26 cellular contexts compared by ENCODE assay signal in the genomic region with DNA sequence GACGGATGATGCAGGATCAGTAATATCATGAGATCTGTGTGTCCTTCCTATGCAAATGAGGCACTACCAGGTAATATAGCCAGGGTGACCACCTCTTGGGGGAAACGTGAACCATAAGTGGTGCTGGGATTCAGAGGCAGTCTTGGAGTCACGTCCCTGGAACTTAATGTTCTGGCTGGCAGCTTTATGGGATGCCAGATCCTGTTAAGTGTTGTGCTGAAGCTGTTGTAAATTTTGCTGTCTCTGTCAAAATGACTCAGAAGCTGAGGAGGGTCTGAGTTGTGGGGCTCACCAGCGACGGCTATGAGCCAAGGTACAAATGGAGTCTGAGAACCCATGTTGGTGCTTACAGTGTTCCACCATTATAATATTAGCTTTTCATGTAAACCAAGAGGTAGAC.
DNase-seq lines count a peak whose midpoint lies in the region; ATAC-seq and TF ChIP-seq lines count a peak whose summit lies in the region.
"Had no signal": no experiment of that assay in that cellular context is flagged by ENCODE, and none has a peak within 500 bp of the region (broad histone marks: within the 10 kb centered on the region; RNA-seq: fewer than 3 reads in every experiment).

No MANE protein-coding gene starts in this region.

- WGBS in IMR-90 (ENCODE audit: extremely low coverage in 2 of 2, insufficient read length in 1 of 2), 2 experiments: 46% methylated on average over 3 of the region's 5 CpGs; no CpG with 5 or more reads in 1 of the 2 experiments
- WGBS in prostate gland: 26% methylated on average over 5 of the region's 5 CpGs

- H3K4me2 ChIP-seq in IMR-90 (ENCODE audit: low read depth, low read length): no peak overlapping the region
- H3K4me2 ChIP-seq: A549; BLaER1 treated with 17β-estradiol and CSF1 and Interleukin-3, amounts not matched to agents 10 nM and 100 nM had no signal

- ATAC-seq in IMR-90 (ENCODE audit: low read depth): no peak
- ATAC-seq in HG03135 (IDR thresholded peaks at IDR 0.05; ENCODE audit: unreplicated experiment): no peak
- ATAC-seq: A549; CD8-positive, alpha-beta T cell; GM12878 had no signal

- H3K27me3 ChIP-seq in IMR-90 (ENCODE audit: control insufficient read depth, insufficient read depth, low read length): no peaks in the 10 kb centered on the region
- H3K27me3 ChIP-seq in prostate gland (replicated peaks; ENCODE audit: insufficient read depth): no peaks in the 10 kb centered on the region
- H3K27me3 ChIP-seq: BLaER1 treated with 17β-estradiol and CSF1 and Interleukin-3, amounts not matched to agents 10 nM and 100 nM had no signal

- H3K23ac ChIP-seq in IMR-90 (ENCODE audit: low read depth, low read length): no peak overlapping the region

- no peak for TF ChIP-seq POLR2A in IMR-90 (IDR thresholded peaks at IDR 0.05; ENCODE audit: low read depth, low read length)
- no peak for TF ChIP-seq POLR2A in prostate gland (IDR thresholded peaks at IDR 0.05)

- H3K4me3 ChIP-seq in IMR-90 (ENCODE audit: insufficient read depth, low read depth, low read length) (no peak overlapping the region), prostate gland (no peak overlapping the region)
- H3K4me3 ChIP-seq: A549; BLaER1 treated with 17β-estradiol and CSF1 and Interleukin-3, amounts not matched to agents 10 nM and 100 nM; GM12878 had no signal

- no peak for TF ChIP-seq RAD21 in IMR-90 (IDR thresholded peaks at IDR 0.05; ENCODE audit: low read length)

- no peaks in the 10 kb centered on the region for H3K9me1 ChIP-seq in IMR-90 (ENCODE audit: insufficient read depth, low read length)

- no peaks in the 10 kb centered on the region for H3K79me1 ChIP-seq in IMR-90 (ENCODE audit: low read depth in 1 of 2, low read length in 2 of 2)

- H4K8ac ChIP-seq in IMR-90 (ENCODE audit: low read depth in 2 of 2, low read length in 2 of 2): no peak overlapping the region

- H3K18ac ChIP-seq in IMR-90 (ENCODE audit: low read depth, low read length): no peak overlapping the region

- no peak overlapping the region for H2AK5ac ChIP-seq in IMR-90 (ENCODE audit: low read depth, low read length)

- H2BK15ac ChIP-seq in IMR-90 (ENCODE audit: low read depth, low read length): no peak overlapping the region

- H3K4me1 Mint-ChIP-seq in nephron progenitor cell (peaks cover 21% of the 10 kb centered on the region), mesothelial cell of epicardium (peaks cover 11% of the 10 kb centered on the region)
- H3K4me1 Mint-ChIP-seq: B cell had no signal

- POLR2A ChIA-PET in IMR-90 (lab: Charles Lee; ENCODE audit: unreplicated experiment): no interaction called here

- no peak overlapping the region for H2AK9ac ChIP-seq in IMR-90 (replicated peaks; ENCODE audit: low read depth, low read length, poor library complexity)

- H3K36me3 Mint-ChIP-seq in nephron progenitor cell (ENCODE audit: low read depth) (no peaks in the 10 kb centered on the region), mesothelial cell of epicardium (no peaks in the 10 kb centered on the region)
- H3K36me3 Mint-ChIP-seq: CD8-positive, alpha-beta T cell had no signal

- no peaks in the 10 kb centered on the region for H3K36me3 ChIP-seq in IMR-90 (ENCODE audit: control insufficient read depth, insufficient read depth, low read length)
- H3K36me3 ChIP-seq in prostate gland: no peaks in the 10 kb centered on the region
- H3K36me3 ChIP-seq: BLaER1 treated with 17β-estradiol and CSF1 and Interleukin-3, amounts not matched to agents 10 nM and 100 nM had no signal

- no peak overlapping the region for H3K27ac ChIP-seq in IMR-90 (ENCODE audit: insufficient read depth, low read length)
- H3K27ac ChIP-seq in prostate gland: peak overlapping the region in 1 of 2 donors; percentile 36
- H3K27ac ChIP-seq: 22Rv1; A549; BLaER1 treated with 17β-estradiol and CSF1 and Interleukin-3, amounts not matched to agents 10 nM and 100 nM; C4-2B had no signal

- dilution Hi-C loops in IMR-90 (cut with HindIII; ENCODE audit: low sequenced_read_pairs, unreplicated experiment): no loop called here

- H4K20me1 ChIP-seq in IMR-90 (ENCODE audit: insufficient read depth, low read length): no peaks in the 10 kb centered on the region
- H4K20me1 ChIP-seq: BLaER1 treated with 17β-estradiol and CSF1 and Interleukin-3, amounts not matched to agents 10 nM and 100 nM had no signal

- H3K27me3 Mint-ChIP-seq in nephron progenitor cell (ENCODE audit: low read depth, poor library complexity): no peaks in the 10 kb centered on the region
- no peaks in the 10 kb centered on the region for H3K27me3 Mint-ChIP-seq in mesothelial cell of epicardium (ENCODE audit: low read depth)
- H3K27me3 Mint-ChIP-seq: B cell; CD4-positive, alpha-beta T cell had no signal

- H2AFZ ChIP-seq in IMR-90 (replicated peaks; ENCODE audit: low read length, poor library complexity): peak overlapping the region; percentile 21

- no peaks in the 10 kb centered on the region for H3K9me3 ChIP-seq in IMR-90 (ENCODE audit: control insufficient read depth, insufficient read depth, low read length)
- no peaks in the 10 kb centered on the region for H3K9me3 ChIP-seq in prostate gland
- H3K9me3 ChIP-seq: A549; BLaER1 treated with 17β-estradiol and CSF1 and Interleukin-3, amounts not matched to agents 10 nM and 100 nM; Caco-2 had no signal

- TF ChIP-seq CTCF in IMR-90 (conservative IDR thresholded peaks at IDR 0.05; ENCODE audit: low read depth, low read length) (no peak), nephron progenitor cell (IDR thresholded peaks at IDR 0.05) (no peak), prostate gland (IDR thresholded peaks at IDR 0.05) (no peak), mesothelial cell of epicardium (IDR thresholded peaks at IDR 0.05; ENCODE audit: unreplicated experiment) (no peak)

- H2BK120ac ChIP-seq in IMR-90 (ENCODE audit: low read depth, low read length): no peak overlapping the region

- H3K56ac ChIP-seq in IMR-90 (ENCODE audit: extremely low read depth, insufficient read depth, low read length): no peak overlapping the region

- H2BK5ac ChIP-seq in IMR-90 (ENCODE audit: low read depth, low read length, poor library complexity, severe bottlenecking): no peak overlapping the region

- intact Hi-C loops in IMR-90 (cut with micrococcal nuclease) (no loop called here), prostate gland (cut with DNase I) (no loop called here)

- no peak overlapping the region for H4K91ac ChIP-seq in IMR-90 (ENCODE audit: insufficient read depth, low read depth, low read length)

- CTCF ChIA-PET in IMR-90 (lab: Yijun Ruan, JAX): no interaction called here

- DNase-seq in IMR-90 (no peak), islet precursor cell (peak; percentile 56), nephron progenitor cell (peak; percentile 5), prostate gland (ENCODE audit: low spot score) (peak; percentile 20), middle frontal gyrus (ENCODE audit: extremely low spot score, low spot score) (no peak), mesothelial cell of epicardium (ENCODE audit: low spot score in 2 of 2, unreplicated experiment in 2 of 2) (no peak)
- DNase-seq in activated CD4-positive, alpha-beta T cell treated with anti-CD3 and anti-CD28 coated beads for 4 hours: no peak
- DNase-seq: AML-193; Caco-2; Calu3; CD4-positive, alpha-beta T cell; CD8-positive, alpha-beta T cell; DMS 273 treated with DMSO at 0.1 percent for 48 hours; DMS153; DMS53; DMS79; DND-41; EL; GDM1 had no signal

- no peak overlapping the region for H3K9ac ChIP-seq in IMR-90 (ENCODE audit: low read depth, low read length)
- H3K9ac ChIP-seq: BLaER1 treated with 17β-estradiol and CSF1 and Interleukin-3, amounts not matched to agents 10 nM and 100 nM had no signal

- H3K4me1 ChIP-seq in IMR-90 (ENCODE audit: control insufficient read depth, insufficient read depth, low read length): no peaks in the 10 kb centered on the region
- H3K4me1 ChIP-seq in prostate gland (replicated peaks): no peaks in the 10 kb centered on the region
- H3K4me1 ChIP-seq: A549; BLaER1 treated with 17β-estradiol and CSF1 and Interleukin-3, amounts not matched to agents 10 nM and 100 nM had no signal

- no peak overlapping the region for H2BK20ac ChIP-seq in IMR-90 (ENCODE audit: low read depth, low read length)

- H3K9me3 Mint-ChIP-seq in nephron progenitor cell (no peaks in the 10 kb centered on the region), mesothelial cell of epicardium (no peaks in the 10 kb centered on the region)
- H3K9me3 Mint-ChIP-seq: CD4-positive, alpha-beta T cell; CD8-positive, alpha-beta T cell had no signal

- no peak overlapping the region for H3K4ac ChIP-seq in IMR-90 (ENCODE audit: low read depth, low read length)

- no TSS peak for BruUV-seq in IMR-90 (replicated peaks; lab: Mats Ljungman, UMichigan)

- in situ Hi-C loops in IMR-90 (cut with MboI; ENCODE audit: low sequenced_read_pairs): no loop called here

- no peak overlapping the region for H3K14ac ChIP-seq in IMR-90 (replicated peaks; ENCODE audit: low read depth, low read length)

- peak overlapping the region; percentile 46 for H3K27ac Mint-ChIP-seq in nephron progenitor cell
- H3K27ac Mint-ChIP-seq in mesothelial cell of epicardium: no peak overlapping the region
- H3K27ac Mint-ChIP-seq: B cell; CD4-positive, alpha-beta T cell; CD8-positive, alpha-beta T cell had no signal

- H4K5ac ChIP-seq in IMR-90 (ENCODE audit: low read depth, low read length): no peak overlapping the region

- no peak overlapping the region for H3K4me3 Mint-ChIP-seq in nephron progenitor cell
- H3K4me3 Mint-ChIP-seq in mesothelial cell of epicardium: no peak overlapping the region
- H3K4me3 Mint-ChIP-seq: B cell; CD4-positive, alpha-beta T cell; CD8-positive, alpha-beta T cell had no signal

TF ChIP-seq in IMR-90, 13 proteins besides CTCF, POLR2A, EP300 and RAD21 (continues in another document):
- no peak for TF ChIP-seq RCOR1 (IDR thresholded peaks at IDR 0.05; ENCODE audit: insufficient replicate concordance, low read length)
- no peak for TF ChIP-seq MXI1 (IDR thresholded peaks at IDR 0.05; ENCODE audit: borderline replicate concordance, low read depth, low read length)
- TF ChIP-seq MAZ (IDR thresholded peaks at IDR 0.05; ENCODE audit: borderline replicate concordance, low read depth, low read length): no peak
- no peak for TF ChIP-seq BHLHE40 (IDR thresholded peaks at IDR 0.05; ENCODE audit: low read depth, low read length)
- TF ChIP-seq NFE2L2 (IDR thresholded peaks at IDR 0.05; ENCODE audit: low read depth, low read length): no peak
- no peak for TF ChIP-seq CHD1 (IDR thresholded peaks at IDR 0.05; ENCODE audit: low read depth, low read length)
- TF ChIP-seq, protein P1, sequence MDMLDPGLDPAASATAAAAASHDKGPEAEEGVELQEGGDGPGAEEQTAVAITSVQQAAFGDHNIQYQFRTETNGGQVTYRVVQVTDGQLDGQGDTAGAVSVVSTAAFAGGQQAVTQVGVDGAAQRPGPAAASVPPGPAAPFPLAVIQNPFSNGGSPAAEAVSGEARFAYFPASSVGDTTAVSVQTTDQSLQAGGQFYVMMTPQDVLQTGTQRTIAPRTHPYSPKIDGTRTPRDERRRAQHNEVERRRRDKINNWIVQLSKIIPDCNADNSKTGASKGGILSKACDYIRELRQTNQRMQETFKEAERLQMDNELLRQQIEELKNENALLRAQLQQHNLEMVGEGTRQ (IDR thresholded peaks at IDR 0.05; ENCODE audit: low read depth, low read length): no peak
- no peak for TF ChIP-seq MAFK (IDR thresholded peaks at IDR 0.05; ENCODE audit: low read depth, low read length)

Comparison
In these comparisons a context has a peak if more than half of its experiments do, and no peak if none do; other contexts are left out.
1. DNase-seq: peak in islet precursor cell (single experiment), nephron progenitor cell (single experiment) and prostate gland (single experiment); none in IMR-90 (single experiment), middle frontal gyrus (single experiment), mesothelial cell of epicardium (0 of 2) and activated CD4-positive, alpha-beta T cell treated with anti-CD3 and anti-CD28 coated beads for 4 hours (0 of 2).